Comparison of ENCODE assay signal across 1 cellular context in the genomic region with DNA sequence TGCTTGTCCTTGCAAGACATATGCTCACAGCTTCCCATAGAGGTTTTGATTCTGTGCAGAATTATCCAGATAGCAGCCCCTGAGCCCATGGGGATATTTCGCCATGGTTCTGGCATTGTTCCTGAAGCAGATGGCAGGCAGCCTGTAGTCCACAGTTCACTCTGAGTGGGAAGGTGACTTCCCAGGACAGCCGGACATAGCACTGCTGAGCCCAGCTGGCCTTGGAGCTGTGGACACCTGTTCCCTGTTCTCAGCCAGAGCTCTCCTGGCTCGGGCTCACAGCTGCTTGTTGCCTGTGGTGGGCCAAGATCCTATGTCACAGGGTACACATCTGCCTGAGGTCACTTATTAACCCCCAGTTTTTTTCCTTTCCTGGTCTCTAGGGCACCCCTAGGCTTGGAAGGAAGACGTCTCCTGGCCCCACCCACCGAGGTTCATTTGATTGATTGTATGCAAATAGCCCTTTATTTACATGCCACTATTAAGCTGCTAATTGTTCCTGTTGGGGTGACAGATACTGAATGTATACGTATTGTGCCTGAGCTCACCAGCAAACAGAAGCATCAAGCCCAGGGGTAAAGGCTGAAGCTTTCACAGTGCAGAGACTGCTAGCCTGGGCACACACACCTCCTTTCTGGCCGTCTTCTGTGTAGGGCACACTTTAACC.
TF ChIP-seq lines count a peak whose summit lies in the region.

No MANE protein-coding gene starts in this region.

TF ChIP-seq in WTC11, 78 proteins besides CTCF, POLR2A, EP300 and RAD21 (continued from another document):
- TF ChIP-seq, protein P1, sequence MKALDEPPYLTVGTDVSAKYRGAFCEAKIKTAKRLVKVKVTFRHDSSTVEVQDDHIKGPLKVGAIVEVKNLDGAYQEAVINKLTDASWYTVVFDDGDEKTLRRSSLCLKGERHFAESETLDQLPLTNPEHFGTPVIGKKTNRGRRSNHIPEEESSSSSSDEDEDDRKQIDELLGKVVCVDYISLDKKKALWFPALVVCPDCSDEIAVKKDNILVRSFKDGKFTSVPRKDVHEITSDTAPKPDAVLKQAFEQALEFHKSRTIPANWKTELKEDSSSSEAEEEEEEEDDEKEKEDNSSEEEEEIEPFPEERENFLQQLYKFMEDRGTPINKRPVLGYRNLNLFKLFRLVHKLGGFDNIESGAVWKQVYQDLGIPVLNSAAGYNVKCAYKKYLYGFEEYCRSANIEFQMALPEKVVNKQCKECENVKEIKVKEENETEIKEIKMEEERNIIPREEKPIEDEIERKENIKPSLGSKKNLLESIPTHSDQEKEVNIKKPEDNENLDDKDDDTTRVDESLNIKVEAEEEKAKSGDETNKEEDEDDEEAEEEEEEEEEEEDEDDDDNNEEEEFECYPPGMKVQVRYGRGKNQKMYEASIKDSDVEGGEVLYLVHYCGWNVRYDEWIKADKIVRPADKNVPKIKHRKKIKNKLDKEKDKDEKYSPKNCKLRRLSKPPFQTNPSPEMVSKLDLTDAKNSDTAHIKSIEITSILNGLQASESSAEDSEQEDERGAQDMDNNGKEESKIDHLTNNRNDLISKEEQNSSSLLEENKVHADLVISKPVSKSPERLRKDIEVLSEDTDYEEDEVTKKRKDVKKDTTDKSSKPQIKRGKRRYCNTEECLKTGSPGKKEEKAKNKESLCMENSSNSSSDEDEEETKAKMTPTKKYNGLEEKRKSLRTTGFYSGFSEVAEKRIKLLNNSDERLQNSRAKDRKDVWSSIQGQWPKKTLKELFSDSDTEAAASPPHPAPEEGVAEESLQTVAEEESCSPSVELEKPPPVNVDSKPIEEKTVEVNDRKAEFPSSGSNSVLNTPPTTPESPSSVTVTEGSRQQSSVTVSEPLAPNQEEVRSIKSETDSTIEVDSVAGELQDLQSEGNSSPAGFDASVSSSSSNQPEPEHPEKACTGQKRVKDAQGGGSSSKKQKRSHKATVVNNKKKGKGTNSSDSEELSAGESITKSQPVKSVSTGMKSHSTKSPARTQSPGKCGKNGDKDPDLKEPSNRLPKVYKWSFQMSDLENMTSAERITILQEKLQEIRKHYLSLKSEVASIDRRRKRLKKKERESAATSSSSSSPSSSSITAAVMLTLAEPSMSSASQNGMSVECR (CRISPR knock-in tag; IDR thresholded peaks at IDR 0.05; ENCODE audit: borderline replicate concordance): no peak
- TF ChIP-seq, protein P2, sequence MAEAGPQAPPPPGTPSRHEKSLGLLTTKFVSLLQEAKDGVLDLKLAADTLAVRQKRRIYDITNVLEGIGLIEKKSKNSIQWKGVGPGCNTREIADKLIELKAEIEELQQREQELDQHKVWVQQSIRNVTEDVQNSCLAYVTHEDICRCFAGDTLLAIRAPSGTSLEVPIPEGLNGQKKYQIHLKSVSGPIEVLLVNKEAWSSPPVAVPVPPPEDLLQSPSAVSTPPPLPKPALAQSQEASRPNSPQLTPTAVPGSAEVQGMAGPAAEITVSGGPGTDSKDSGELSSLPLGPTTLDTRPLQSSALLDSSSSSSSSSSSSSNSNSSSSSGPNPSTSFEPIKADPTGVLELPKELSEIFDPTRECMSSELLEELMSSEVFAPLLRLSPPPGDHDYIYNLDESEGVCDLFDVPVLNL (CRISPR knock-in tag; IDR thresholded peaks at IDR 0.05; ENCODE audit: borderline replicate concordance, low read depth): no peak
- TF ChIP-seq ZNF423 (CRISPR knock-in tag; IDR thresholded peaks at IDR 0.05): no peak
